Comparison of ENCODE assay signal across 1 cellular context in the genomic region with DNA sequence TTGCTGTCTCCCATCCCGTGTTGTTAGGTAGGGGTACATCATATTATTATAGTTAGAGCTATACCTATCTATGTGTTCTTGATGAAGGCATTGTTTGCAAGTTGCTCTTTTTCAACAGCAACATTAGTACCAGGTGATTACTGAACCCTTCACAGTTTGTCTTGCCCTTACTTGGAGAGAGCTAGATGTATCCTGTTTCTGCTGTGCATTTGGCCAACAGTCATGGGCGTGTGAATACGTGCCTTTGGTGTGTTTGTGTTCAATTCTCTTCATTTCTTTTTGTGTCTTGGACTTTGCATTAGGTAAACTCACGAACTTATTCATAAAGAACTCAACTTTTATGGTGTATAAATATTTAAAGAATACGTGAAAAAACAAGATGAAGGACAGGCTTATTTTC.
TF ChIP-seq lines count a peak whose summit lies in the region.

No MANE protein-coding gene starts in this region.

TF ChIP-seq in GM23338, 12 proteins besides CTCF, POLR2A, EP300 and RAD21:
- no peak for TF ChIP-seq NANOG (IDR thresholded peaks at IDR 0.05; ENCODE audit: borderline replicate concordance)
